8 cellular contexts compared by ENCODE assay signal in genomic region chr15:56242576-56243116, GRCh38. TPM values are rescaled to one million over a fixed set of nuclear protein-coding genes. Genes with fewer than 3 reads are reported as not detected.
DNase-seq lines count a peak whose midpoint lies in the region; ATAC-seq and TF ChIP-seq lines count a peak whose summit lies in the region.

No MANE protein-coding gene starts in this region.

- H4K20me1 ChIP-seq in smooth muscle cell (ENCODE audit: low read depth): peaks cover 30% of the 10 kb centered on the region

- no peak for TF ChIP-seq EP300 in gastroesophageal sphincter (IDR thresholded peaks at IDR 0.05)

- no peaks in the 10 kb centered on the region for H3K9me3 Mint-ChIP-seq in WTC11

- peaks cover 7% of the 10 kb centered on the region for H3K36me3 Mint-ChIP-seq in WTC11

- peak overlapping the region; percentile 99 for H3K4me2 ChIP-seq in smooth muscle cell

- H3K79me2 ChIP-seq in smooth muscle cell (ENCODE audit: low read depth): peaks cover 59% of the 10 kb centered on the region

- no peaks in the 10 kb centered on the region for H3K27me3 ChIP-seq in right atrium auricular region
- no peaks in the 10 kb centered on the region for H3K27me3 ChIP-seq in gastroesophageal sphincter
- H3K27me3 ChIP-seq in smooth muscle cell (ENCODE audit: low read depth): peaks cover under 1% of the 10 kb centered on the region

- no peak for ATAC-seq in left ventricle myocardium superior
- no peak for ATAC-seq in WTC11
- ATAC-seq in gastroesophageal sphincter: no peak
- ATAC-seq in GM19395 (IDR thresholded peaks at IDR 0.05; ENCODE audit: unreplicated experiment): no peak

- TF ChIP-seq CTCF in right atrium auricular region (IDR thresholded peaks at IDR 0.05): no peak
- TF ChIP-seq CTCF in WTC11 (IDR thresholded peaks at IDR 0.05): no peak
- no peak for TF ChIP-seq CTCF in gastroesophageal sphincter (IDR thresholded peaks at IDR 0.05)
- TF ChIP-seq CTCF in smooth muscle cell (IDR thresholded peaks at IDR 0.05; ENCODE audit: borderline replicate concordance, insufficient read depth, poor library complexity, severe bottlenecking): no peak

- CTCF ChIA-PET in WTC11 (lab: Charles Lee): no interaction called here

- peak overlapping the region; percentile 90 to 91 for H3K27ac ChIP-seq in right atrium auricular region
- H3K27ac ChIP-seq in gastroesophageal sphincter: peak overlapping the region in 3 of 4 donors; percentile 89 to 95 (median 90)
- peak overlapping the region; percentile 9 for H3K27ac ChIP-seq in smooth muscle cell (ENCODE audit: low read depth)

- H2AFZ ChIP-seq in smooth muscle cell (ENCODE audit: low read depth): peak overlapping the region; percentile 28

- H3K9me3 ChIP-seq in right atrium auricular region: no peaks in the 10 kb centered on the region
- no peaks in the 10 kb centered on the region for H3K9me3 ChIP-seq in gastroesophageal sphincter
- no peaks in the 10 kb centered on the region for H3K9me3 ChIP-seq in smooth muscle cell (replicated peaks; ENCODE audit: low read depth)

- intact Hi-C loops in left ventricle myocardium superior (cut with micrococcal nuclease): no loop called here

- peaks cover 0 to 32% of the 10 kb centered on the region in 2 donors for H3K4me1 ChIP-seq in right atrium auricular region
- peaks cover 0 to 48% (median 8%) of the 10 kb centered on the region in 3 donors for H3K4me1 ChIP-seq in gastroesophageal sphincter
- H3K4me1 ChIP-seq in smooth muscle cell (ENCODE audit: low read depth): peaks cover 43% of the 10 kb centered on the region

- POLR2A ChIA-PET in WTC11 (lab: Charles Lee): no interaction called here

- H3K4me3 ChIP-seq in right atrium auricular region (peak overlapping the region; percentile 94 to 95), gastroesophageal sphincter (peak overlapping the region; percentile 84 to 93), smooth muscle cell (peak overlapping the region; percentile 95)

- H3F3A ChIP-seq in smooth muscle cell (ENCODE audit: low read depth): no peaks in the 10 kb centered on the region

- DNase-seq in right atrium auricular region (ENCODE audit: low spot score) (no peak), left ventricle myocardium superior (no peak), WTC11 (ENCODE audit: low spot score) (no peak), smooth muscle cell (lab: John Stamatoyannopoulos, UW; ENCODE audit: unreplicated experiment) (no peak), NCI-H1930 (lab: John Stamatoyannopoulos, UW) (no peak), NCI-H2029 treated with DMSO at 0.1 percent for 48 hours (lab: John Stamatoyannopoulos, UW) (no peak)

- no peak for TF ChIP-seq POLR2A in gastroesophageal sphincter (IDR thresholded peaks at IDR 0.05)

- H3K4me3 Mint-ChIP-seq in WTC11: peak overlapping the region; percentile 94

- H3K4me1 Mint-ChIP-seq in WTC11: peaks cover 43% of the 10 kb centered on the region

- H3K9ac ChIP-seq in smooth muscle cell (ENCODE audit: low read depth): peak overlapping the region; percentile 88

- WGBS in gastroesophageal sphincter (ENCODE audit: low coverage in 1 of 2), 2 donors: 0% methylated on average over 4 of the region's 11 CpGs
- WGBS in smooth muscle cell (ENCODE audit: low lambda C conversion rate): 1% methylated on average over 11 of the region's 11 CpGs

- H3K36me3 ChIP-seq in right atrium auricular region (no peaks in the 10 kb centered on the region), gastroesophageal sphincter (no peaks in the 10 kb centered on the region), smooth muscle cell (ENCODE audit: low read depth) (no peaks in the 10 kb centered on the region)

- H3K27me3 Mint-ChIP-seq in WTC11 (ENCODE audit: low read depth): no peaks in the 10 kb centered on the region

- H3K27ac Mint-ChIP-seq in WTC11: peak overlapping the region; percentile 98

TF ChIP-seq in WTC11, 78 proteins besides CTCF, POLR2A, EP300 and RAD21 (continues in another document):
- TF ChIP-seq MAX (CRISPR knock-in tag; IDR thresholded peaks at IDR 0.05) (no peak), SP1 (CRISPR knock-in tag; conservative IDR thresholded peaks at IDR 0.05) (no peak), ZNF232 (CRISPR knock-in tag; IDR thresholded peaks at IDR 0.05) (no peak), GRHL2 (CRISPR knock-in tag; IDR thresholded peaks at IDR 0.05; ENCODE audit: insufficient replicate concordance, severe bottlenecking) (no peak), ZSCAN18 (CRISPR knock-in tag; IDR thresholded peaks at IDR 0.05) (no peak), IRF1 (CRISPR knock-in tag; IDR thresholded peaks at IDR 0.05) (no peak), NR1H2 (CRISPR knock-in tag; IDR thresholded peaks at IDR 0.05) (no peak), ZNF423 (CRISPR knock-in tag; IDR thresholded peaks at IDR 0.05) (no peak), ATF6 (CRISPR knock-in tag; IDR thresholded peaks at IDR 0.05) (no peak), ZNF512 (CRISPR knock-in tag; IDR thresholded peaks at IDR 0.05; ENCODE audit: borderline replicate concordance) (no peak), SMAD3 (CRISPR knock-in tag; IDR thresholded peaks at IDR 0.05; ENCODE audit: borderline replicate concordance) (no peak), RORB (CRISPR knock-in tag; IDR thresholded peaks at IDR 0.05) (no peak), FOXJ3 (CRISPR knock-in tag; IDR thresholded peaks at IDR 0.05; ENCODE audit: borderline replicate concordance) (no peak), FOXP1 (CRISPR knock-in tag; IDR thresholded peaks at IDR 0.05; ENCODE audit: borderline replicate concordance) (no peak), ATF1 (CRISPR knock-in tag; IDR thresholded peaks at IDR 0.05) (no peak), GABPB1 (CRISPR knock-in tag; IDR thresholded peaks at IDR 0.05) (no peak), JAZF1 (CRISPR knock-in tag; IDR thresholded peaks at IDR 0.05) (no peak)

RNA-seq across cellular contexts. Expression of gene RFX7, which starts 1.0 kb away (rescaled TPM):
- total RNA-seq in right atrium auricular region: 1 to 10 TPM; 4.4 to 5.9 TPM
- total RNA-seq in left ventricle myocardium superior: 7.2 TPM
- 36.0 to 38.0 TPM (median 36.0 TPM) in 3 replicates for total RNA-seq in WTC11 (2021)
- total RNA-seq in gastroesophageal sphincter: 1 to 10 TPM; 5.9 to 8.7 (median 7.2) TPM
- total RNA-seq in smooth muscle cell: 18.5 and 19.3 TPM in 2 replicates
- polyA plus RNA-seq in smooth muscle cell: 7.7 and 8.6 TPM in 2 replicates

Comparison
In these comparisons a context has a peak if more than half of its experiments do, and no peak if none do; other contexts are left out.
1. H3K27ac ChIP-seq: peak in every context shown above with its lines; median percentile 90 in right atrium auricular region; 90 in gastroesophageal sphincter; 9 in smooth muscle cell.